In the genomic region with DNA sequence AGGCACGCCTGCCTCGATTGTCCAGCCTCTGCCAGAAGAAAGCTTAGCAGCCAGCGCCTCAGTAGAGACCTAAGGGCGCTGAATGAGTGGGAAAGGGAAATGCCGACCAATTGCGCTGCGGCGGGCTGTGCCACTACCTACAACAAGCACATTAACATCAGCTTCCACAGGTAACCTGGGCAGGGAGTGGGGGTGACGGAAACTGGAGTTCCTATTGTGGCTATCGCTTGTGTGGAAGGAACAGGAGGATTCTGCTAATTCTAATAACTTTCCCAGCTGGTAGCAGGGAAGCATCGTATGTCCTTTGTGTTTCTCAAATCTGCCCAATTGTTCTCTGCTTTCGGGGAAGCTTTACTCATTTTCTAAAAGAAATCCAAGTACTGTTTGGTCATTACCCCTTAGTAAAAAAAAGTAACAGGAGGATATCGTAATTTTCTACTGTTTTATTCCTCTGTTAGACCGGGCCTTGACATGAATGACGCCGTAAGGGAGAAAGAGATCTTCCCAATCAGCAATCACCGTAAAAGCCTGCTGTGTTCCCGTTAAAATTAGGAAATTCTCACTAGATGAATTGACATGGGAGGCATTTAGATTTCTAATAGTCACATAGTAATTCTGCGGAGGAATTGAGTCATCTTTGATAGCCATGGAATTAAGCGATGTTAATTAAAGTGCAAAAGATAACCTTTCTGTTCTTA, we compare ENCODE assay signal across 8 cellular contexts. TPM values are rescaled to one million over a fixed set of nuclear protein-coding genes. Genes with fewer than 3 reads are reported as not detected.
A peak's percentile ranks its signal among the peaks of the same experiment; 100 is the strongest.
DNase-seq lines count a peak whose midpoint lies in the region; ATAC-seq and TF ChIP-seq lines count a peak whose summit lies in the region.

No MANE protein-coding gene starts in this region.

- DNase-seq in AG09309 (ENCODE audit: low read depth) (no peak), NCI-H1092 (lab: John Stamatoyannopoulos, UW) (no peak), GM13976 (ENCODE audit: low spot score) (no peak)
- no peak for DNase-seq in activated naive CD8-positive, alpha-beta T cell treated with anti-CD3 and anti-CD28 coated beads, Interleukin-2, amount 10 ng/mL, durations not matched to agents 7 days and 5 days

- peaks cover 5% of the 10 kb centered on the region for H3K36me3 ChIP-seq in iPS-20b (ENCODE audit: insufficient read depth, low read depth, low read length)

- H3K27ac ChIP-seq in iPS-20b (ENCODE audit: low read length), result peak overlapping the region; percentile 95

- H3K27ac Mint-ChIP-seq in activated naive CD8-positive, alpha-beta T cell treated with anti-CD3 and anti-CD28 coated beads, Interleukin-2, amount 10 ng/mL, durations not matched to agents 7 days and 5 days, result peak overlapping the region; percentile 100
- peak overlapping the region; percentile 99 for H3K27ac Mint-ChIP-seq in stimulated activated memory B cell treated with anti-CD40 and anti-IgM and Interleukin-4, amounts not matched to agents 10 μg/mL and 1 μg/mL and 100 μg/mL, for 72 hours

- H3K27me3 ChIP-seq in iPS-20b (ENCODE audit: insufficient read depth, low read length), result no peaks in the 10 kb centered on the region

- H3K4me3 Mint-ChIP-seq in activated naive CD8-positive, alpha-beta T cell treated with anti-CD3 and anti-CD28 coated beads, Interleukin-2, amount 10 ng/mL, durations not matched to agents 7 days and 5 days, result peak overlapping the region; percentile 100
- peak overlapping the region; percentile 98 for H3K4me3 Mint-ChIP-seq in stimulated activated memory B cell treated with anti-CD40 and anti-IgM and Interleukin-4, amounts not matched to agents 10 μg/mL and 1 μg/mL and 100 μg/mL, for 72 hours

- H3K4me3 ChIP-seq in AG09309 (ENCODE audit: control insufficient read depth, low read depth, low read length) (peak overlapping the region; percentile 98), iPS-20b (ENCODE audit: low read length) (peak overlapping the region; percentile 94)

- no peaks in the 10 kb centered on the region for H3K27me3 Mint-ChIP-seq in activated naive CD8-positive, alpha-beta T cell treated with anti-CD3 and anti-CD28 coated beads, Interleukin-2, amount 10 ng/mL, durations not matched to agents 7 days and 5 days
- H3K27me3 Mint-ChIP-seq in stimulated activated memory B cell treated with anti-CD40 and anti-IgM and Interleukin-4, amounts not matched to agents 10 μg/mL and 1 μg/mL and 100 μg/mL, for 72 hours, result no peaks in the 10 kb centered on the region

- ATAC-seq in GM18861 (IDR thresholded peaks at IDR 0.05; ENCODE audit: unreplicated experiment) (peak; percentile 7), HG03378 (IDR thresholded peaks at IDR 0.05; ENCODE audit: unreplicated experiment) (peak; percentile 8)
- no peak for ATAC-seq in activated naive CD8-positive, alpha-beta T cell treated with anti-CD3 and anti-CD28 coated beads, Interleukin-2, amount 10 ng/mL, durations not matched to agents 7 days and 5 days (ENCODE audit: low read depth)
- ATAC-seq in stimulated activated memory B cell treated with anti-CD40 and anti-IgM and Interleukin-4, amounts not matched to agents 10 μg/mL and 1 μg/mL and 100 μg/mL, for 72 hours, result peak; percentile 24

- peak overlapping the region; percentile 98 for H3K9ac ChIP-seq in iPS-20b (ENCODE audit: low read depth, low read length)

- H3K9me3 Mint-ChIP-seq in activated naive CD8-positive, alpha-beta T cell treated with anti-CD3 and anti-CD28 coated beads, Interleukin-2, amount 10 ng/mL, durations not matched to agents 7 days and 5 days, result no peaks in the 10 kb centered on the region
- H3K9me3 Mint-ChIP-seq in stimulated activated memory B cell treated with anti-CD40 and anti-IgM and Interleukin-4, amounts not matched to agents 10 μg/mL and 1 μg/mL and 100 μg/mL, for 72 hours, result no peaks in the 10 kb centered on the region

- POLR2A ChIA-PET in activated naive CD8-positive, alpha-beta T cell treated with anti-CD3 and anti-CD28 coated beads, Interleukin-2, amount 10 ng/mL, durations not matched to agents 7 days and 5 days (lab: Charles Lee), result interaction anchor here (0.7 to 4.5 kb wide), 10 partner anchors 9 to 175 kb away, joined by 3 to 127 read pairs (median 6); a partner anchor contains a TSS

- no peaks in the 10 kb centered on the region for H3K9me3 ChIP-seq in iPS-20b (ENCODE audit: insufficient read depth, low read depth, low read length)

- H3K4me1 Mint-ChIP-seq in activated naive CD8-positive, alpha-beta T cell treated with anti-CD3 and anti-CD28 coated beads, Interleukin-2, amount 10 ng/mL, durations not matched to agents 7 days and 5 days, result peaks cover 24% of the 10 kb centered on the region
- H3K4me1 Mint-ChIP-seq in stimulated activated memory B cell treated with anti-CD40 and anti-IgM and Interleukin-4, amounts not matched to agents 10 μg/mL and 1 μg/mL and 100 μg/mL, for 72 hours, result peaks cover 32% of the 10 kb centered on the region

- TF ChIP-seq CTCF in AG09309 (IDR thresholded peaks at IDR 0.05; ENCODE audit: control insufficient read depth, insufficient read depth, low read depth, low read length, missing control alignments), result no peak
- no peak for TF ChIP-seq CTCF in GM13976 (IDR thresholded peaks at IDR 0.05; ENCODE audit: borderline replicate concordance, control extremely low read depth, extremely low read depth, insufficient read depth, missing control alignments)

- in situ Hi-C loops in GM13976 (cut with MboI; ENCODE audit: low sequenced_read_pairs, unreplicated experiment), result no loop called here

- peaks cover 9% of the 10 kb centered on the region for H3K36me3 Mint-ChIP-seq in activated naive CD8-positive, alpha-beta T cell treated with anti-CD3 and anti-CD28 coated beads, Interleukin-2, amount 10 ng/mL, durations not matched to agents 7 days and 5 days
- peaks cover 19% of the 10 kb centered on the region for H3K36me3 Mint-ChIP-seq in stimulated activated memory B cell treated with anti-CD40 and anti-IgM and Interleukin-4, amounts not matched to agents 10 μg/mL and 1 μg/mL and 100 μg/mL, for 72 hours

- no peaks in the 10 kb centered on the region; the same call in 1 of the 2 replicates for H3K4me1 ChIP-seq in iPS-20b (ENCODE audit: insufficient read depth, low read length)

RNA-seq across cellular contexts. Expression of a gene that starts 0.5 kb away (rescaled TPM):
- total RNA-seq in activated naive CD8-positive, alpha-beta T cell treated with anti-CD3 and anti-CD28 coated beads, Interleukin-2, amount 10 ng/mL, durations not matched to agents 7 days and 5 days, result 1 to 10 TPM; 5.7 to 8.4 TPM

RNA-seq across cellular contexts. Expression of a gene that starts 0.9 kb away (rescaled TPM):
- 10 to 100 TPM; 70.2 to 78.3 TPM for total RNA-seq in activated naive CD8-positive, alpha-beta T cell treated with anti-CD3 and anti-CD28 coated beads, Interleukin-2, amount 10 ng/mL, durations not matched to agents 7 days and 5 days

RNA-seq across cellular contexts. Expression of a gene that starts 21.3 kb away (rescaled TPM):
- total RNA-seq in activated naive CD8-positive, alpha-beta T cell treated with anti-CD3 and anti-CD28 coated beads, Interleukin-2, amount 10 ng/mL, durations not matched to agents 7 days and 5 days, result 10 to 100 TPM; 17.0 to 18.5 TPM
